Comparison of ENCODE assay signal across 3 cellular contexts in the genomic region with DNA sequence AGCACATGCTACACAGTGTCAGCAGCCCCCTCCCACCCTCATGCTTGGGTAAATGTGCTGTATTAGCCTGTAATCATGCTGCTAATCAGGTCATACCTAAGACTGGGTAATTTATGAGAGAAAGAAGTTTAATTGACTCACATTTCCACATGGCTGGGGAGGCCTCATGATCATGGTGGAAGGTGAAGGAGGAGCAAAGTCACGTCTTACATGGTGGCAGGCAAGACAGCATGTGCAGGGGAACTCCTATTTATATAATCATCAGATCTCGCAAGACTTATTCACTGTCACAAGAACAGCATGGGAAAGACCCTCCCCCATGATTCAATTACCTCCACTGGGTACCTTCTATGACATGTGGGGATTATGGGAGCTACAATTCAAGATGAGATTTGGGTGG. TPM values are rescaled to one million over a fixed set of nuclear protein-coding genes. Genes with fewer than 3 reads are reported as not detected.
"Had no signal": no experiment of that assay in that cellular context is flagged by ENCODE, and none has a peak within 500 bp of the region (broad histone marks: within the 10 kb centered on the region; RNA-seq: fewer than 3 reads in every experiment).

No MANE protein-coding gene starts in this region.

RNA-seq across cellular contexts. Expression of a gene that starts 44.0 kb away (rescaled TPM):
- polyA plus RNA-seq: IgD-negative memory B cell, IMR-90 had no signal

RNA-seq across cellular contexts. Expression of a gene that starts 53.7 kb away (rescaled TPM):
- total RNA-seq: HT-29 had no signal
